11 cellular contexts compared by ENCODE assay signal in genomic region chr1:43704838-43705237, GRCh38. TPM values are rescaled to one million over a fixed set of nuclear protein-coding genes. Genes with fewer than 3 reads are reported as not detected.
DNase-seq lines count a peak whose midpoint lies in the region; TF ChIP-seq lines count a peak whose summit lies in the region.
"Had no signal": no experiment of that assay in that cellular context is flagged by ENCODE, and none has a peak within 500 bp of the region (broad histone marks: within the 10 kb centered on the region; RNA-seq: fewer than 3 reads in every experiment).

No MANE protein-coding gene starts in this region.

- in situ Hi-C loops in KBM-7 (cut with MboI; ENCODE audit: low pct_unique_long_range_greater_than_20kb, low sequenced_read_pairs) = no loop called here

- no peak overlapping the region for H3K4me3 ChIP-seq in GM06990 (replicated peaks; ENCODE audit: low read depth, low read length)

- peak; percentile 55 for DNase-seq in AG20443 (ENCODE audit: low spot score)
- no peak for DNase-seq in GM06990 (ENCODE audit: extremely low read depth, insufficient read length)
- DNase-seq in RPMI7951 (ENCODE audit: low read depth) = peak; percentile 55
- peak; percentile 89 for DNase-seq in fibroblast of gingiva (ENCODE audit: low read depth)
- DNase-seq in GF-D8 (lab: John Stamatoyannopoulos, UW) = no peak
- DNase-seq in NOMO-1 (lab: John Stamatoyannopoulos, UW; ENCODE audit: unreplicated experiment in 2 of 2) = no peak
- DNase-seq in KBM-7 = no peak
- DNase-seq in DMS153 treated with DMSO at 0.1 percent for 48 hours (lab: John Stamatoyannopoulos, UW; ENCODE audit: unreplicated experiment) = no peak
- DNase-seq: activated CD4-positive, alpha-beta T cell treated with anti-CD3 and anti-CD28 coated beads, Interleukin-2, amount 50 U/mL, for 4 hours; mesenchymal stem cell; stimulated activated CD4-positive, alpha-beta T cell treated with anti-CD3 and anti-CD28 coated beads, Interleukin-4, amount 100 ng/mL, for 24 hours had no signal

- no peaks in the 10 kb centered on the region for H3K27me3 ChIP-seq in GM06990 (replicated peaks; ENCODE audit: control insufficient read depth, insufficient read depth, low read length)

- peaks cover 22% of the 10 kb centered on the region for H3K36me3 ChIP-seq in GM06990 (ENCODE audit: control insufficient read depth, insufficient read depth, low read length)

- peak; percentile 22 for TF ChIP-seq CTCF in GM06990 (IDR thresholded peaks at IDR 0.05; ENCODE audit: insufficient read depth, low read length, poor library complexity, severe bottlenecking)

RNA-seq across cellular contexts. Expression of gene ST3GAL3, which starts 2.5 kb away (rescaled TPM):
- 14.7 and 15.6 TPM in 2 replicates for total RNA-seq in RPMI7951 (2014; rRNA removed; shearing (Covaris generic))

RNA-seq across cellular contexts. Expression of gene KDM4A, which starts 54.9 kb away (rescaled TPM):
- 22.0 and 29.6 TPM in 2 replicates for total RNA-seq in RPMI7951 (2014; rRNA removed; shearing (Covaris generic))

Comparison
In these comparisons a context has a peak if more than half of its experiments do, and no peak if none do; other contexts are left out.
1. DNase-seq: peak in AG20443 (single experiment), RPMI7951 (single experiment) and fibroblast of gingiva (single experiment); none in GM06990 (single experiment), GF-D8 (single experiment), NOMO-1 (0 of 2), KBM-7 (single experiment) and DMS153 treated with DMSO at 0.1 percent for 48 hours (single experiment).